ENCODE assay signal across 23 cellular contexts in genomic region chr9:30243467-30243866, GRCh38.
DNase-seq lines count a peak whose midpoint lies in the region; ATAC-seq and TF ChIP-seq lines count a peak whose summit lies in the region.
"Had no signal": no experiment of that assay in that cellular context is flagged by ENCODE, and none has a peak within 500 bp of the region (broad histone marks: within the 10 kb centered on the region; RNA-seq: fewer than 3 reads in every experiment).

No MANE protein-coding gene starts in this region.

- peak; percentile 18 for DNase-seq in LNCaP clone FGC (ENCODE audit: low read depth)
- DNase-seq in SK-N-MC (ENCODE audit: low read depth, low spot score): peak; percentile 16
- DNase-seq in WERI-Rb-1: no peak
- DNase-seq in testis: no peak
- DNase-seq: 8988T; ACHN; BE2C; C1 segment of cervical spinal cord; CD4-positive, alpha-beta memory T cell; CD4-positive, CD25-positive, alpha-beta regulatory T cell; CD8-positive, alpha-beta memory T cell; COR-L47; DMS 273 treated with DMSO at 0.1 percent for 48 hours; DMS153; DMS53; DMS79; DND-41; EL; GDM1 had no signal

- H3K36me3 ChIP-seq in SK-N-MC (ENCODE audit: insufficient read depth, low read length): no peaks in the 10 kb centered on the region
- no peaks in the 10 kb centered on the region for H3K36me3 ChIP-seq in WERI-Rb-1
- H3K36me3 ChIP-seq in testis (ENCODE audit: low read depth, missing control alignments): no peaks in the 10 kb centered on the region
- H3K36me3 ChIP-seq: BE2C, BLaER1 had no signal

- no peak overlapping the region for H3K4me3 ChIP-seq in LNCaP clone FGC (ENCODE audit: low read depth, low read length)
- no peak overlapping the region for H3K4me3 ChIP-seq in SK-N-MC
- no peak overlapping the region for H3K4me3 ChIP-seq in WERI-Rb-1 (ENCODE audit: low read depth, low read length)
- no peak overlapping the region for H3K4me3 ChIP-seq in testis
- H3K4me3 ChIP-seq: BLaER1, GM12878 had no signal

- no peak for TF ChIP-seq POLR2A in testis (IDR thresholded peaks at IDR 0.05)

- no peak overlapping the region for H3K9ac ChIP-seq in SK-N-MC (ENCODE audit: insufficient read length)
- H3K9ac ChIP-seq: BLaER1 had no signal

- TF ChIP-seq CTCF in LNCaP clone FGC (IDR thresholded peaks at IDR 0.05; ENCODE audit: control insufficient read depth, extremely low read depth, insufficient read depth): no peak
- TF ChIP-seq CTCF in WERI-Rb-1 (IDR thresholded peaks at IDR 0.05; ENCODE audit: low read depth, low read length): no peak
- no peak for TF ChIP-seq CTCF in testis (IDR thresholded peaks at IDR 0.05)

- H3K27me3 ChIP-seq in WERI-Rb-1 (ENCODE audit: insufficient read depth, low read depth, severe bottlenecking) (no peaks in the 10 kb centered on the region), testis (no peaks in the 10 kb centered on the region)
- H3K27me3 ChIP-seq: BE2C, BLaER1 had no signal

- no peaks in the 10 kb centered on the region for H3K9me3 ChIP-seq in SK-N-MC (ENCODE audit: low read depth, low read length)
- H3K9me3 ChIP-seq in WERI-Rb-1 (ENCODE audit: severe bottlenecking): no peaks in the 10 kb centered on the region
- H3K9me3 ChIP-seq in testis: no peaks in the 10 kb centered on the region
- H3K9me3 ChIP-seq: BE2C, BLaER1 had no signal

- H3K27ac ChIP-seq in SK-N-MC (no peak overlapping the region), WERI-Rb-1 (no peak overlapping the region), testis (no peak overlapping the region)
- H3K27ac ChIP-seq: BLaER1 had no signal

- ATAC-seq in SK-N-SH treated with all-trans-retinoic acid at 6 μM for 48 hours: no peak
- ATAC-seq in HG02763 (IDR thresholded peaks at IDR 0.05; ENCODE audit: unreplicated experiment): no peak
- ATAC-seq: GM12878 had no signal

- intact Hi-C loops in testis (cut with DNase I; ENCODE audit: low total_unique reads): no loop called here

- H3K4me1 ChIP-seq in testis: no peaks in the 10 kb centered on the region
- H3K4me1 ChIP-seq: BE2C, BLaER1 had no signal

TF ChIP-seq in SK-N-SH treated with all-trans-retinoic acid at 6 μM for 48 hours, 23 proteins besides CTCF, POLR2A, EP300 and RAD21:
- TF ChIP-seq CSDC2 (CRISPR knock-in tag; IDR thresholded peaks at IDR 0.05): no peak
- no peak for TF ChIP-seq OSR1 (CRISPR knock-in tag; IDR thresholded peaks at IDR 0.05)
- no peak for TF ChIP-seq ARNTL (CRISPR knock-in tag; IDR thresholded peaks at IDR 0.05; ENCODE audit: borderline replicate concordance, low read depth)
- TF ChIP-seq PPARA (CRISPR knock-in tag; IDR thresholded peaks at IDR 0.05; ENCODE audit: borderline replicate concordance): no peak
- TF ChIP-seq ISL1 (CRISPR knock-in tag; IDR thresholded peaks at IDR 0.05): peak; percentile 42
- TF ChIP-seq CSRNP3 (CRISPR knock-in tag; IDR thresholded peaks at IDR 0.05): no peak
- no peak for TF ChIP-seq TSHZ2 (CRISPR knock-in tag; IDR thresholded peaks at IDR 0.05)

Comparison
In these comparisons a context has a peak if more than half of its experiments do, and no peak if none do; other contexts are left out.
1. DNase-seq: peak in LNCaP clone FGC (single experiment) and SK-N-MC (single experiment); none in WERI-Rb-1 (single experiment) and testis (single experiment).